19 cellular contexts compared by ENCODE assay signal in the genomic region with DNA sequence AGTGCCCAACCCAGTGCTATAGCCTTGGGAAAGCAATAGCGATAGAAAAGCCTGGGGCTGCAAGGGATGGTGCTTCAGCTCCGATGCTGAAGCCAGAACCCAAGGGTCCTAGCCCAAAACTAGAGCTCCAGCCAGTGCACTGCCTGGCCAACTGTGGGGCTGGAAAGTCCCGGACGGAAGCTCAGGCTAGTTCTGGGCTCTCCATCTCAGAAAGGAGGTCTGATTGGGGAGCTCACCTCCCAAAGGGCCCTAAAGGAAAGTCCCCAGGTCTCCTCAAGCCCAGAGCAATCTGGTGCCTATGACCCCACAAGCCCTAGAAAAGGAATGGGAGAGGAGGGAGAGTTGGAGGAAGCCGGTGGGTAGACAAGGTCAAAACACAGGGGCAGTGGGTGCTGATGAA. TPM values are rescaled to one million over a fixed set of nuclear protein-coding genes. Genes with fewer than 3 reads are reported as not detected.
DNase-seq lines count a peak whose midpoint lies in the region; ATAC-seq, FAIRE-seq and TF ChIP-seq lines count a peak whose summit lies in the region.
"Had no signal": no experiment of that assay in that cellular context is flagged by ENCODE, and none has a peak within 500 bp of the region (broad histone marks: within the 10 kb centered on the region; RNA-seq: fewer than 3 reads in every experiment).

No MANE protein-coding gene starts in this region.

- peaks cover 0 to 10% of the 10 kb centered on the region in 2 donors for H3K4me1 Mint-ChIP-seq in natural killer cell treated with Interleukin-12 subunit alpha and Interleukin-12 subunit beta and Interleukin-15 and Interleukin-18, amount 100 ng/mL, for 72 hours (ENCODE audit: low read depth in 2 of 2)
- H3K4me1 Mint-ChIP-seq in natural killer cell: peaks cover 0 to 9% of the 10 kb centered on the region in 2 donors
- H3K4me1 Mint-ChIP-seq in memory B cell: peaks cover 3% of the 10 kb centered on the region

- H3K27ac Mint-ChIP-seq in natural killer cell treated with Interleukin-12 subunit alpha and Interleukin-12 subunit beta and Interleukin-15 and Interleukin-18, amount 100 ng/mL, for 72 hours: no peak overlapping the region
- H3K27ac Mint-ChIP-seq in natural killer cell (no peak overlapping the region), memory B cell (no peak overlapping the region)
- H3K27ac Mint-ChIP-seq: T-helper 17 cell had no signal

- no peaks in the 10 kb centered on the region for H3K9me3 ChIP-seq in small intestine (ENCODE audit: control insufficient read depth, low read depth)
- H3K9me3 ChIP-seq: BLaER1 treated with 17β-estradiol and CSF1 and Interleukin-3, amounts not matched to agents 10 nM and 100 nM had no signal

- peaks cover 0 to 11% of the 10 kb centered on the region in 2 donors for H3K27me3 ChIP-seq in small intestine (ENCODE audit: control insufficient read depth in 2 of 2, insufficient read depth in 2 of 2, low read length in 2 of 2)

- intact Hi-C loops in natural killer cell (cut with micrococcal nuclease): no loop called here

- H3K4me3 ChIP-seq in small intestine (ENCODE audit: low read depth in 1 of 2, low read length in 2 of 2): no peak overlapping the region
- H3K4me3 ChIP-seq: BLaER1 treated with 17β-estradiol and CSF1 and Interleukin-3, amounts not matched to agents 10 nM and 100 nM had no signal

- H3K27me3 Mint-ChIP-seq in natural killer cell treated with Interleukin-12 subunit alpha and Interleukin-12 subunit beta and Interleukin-15 and Interleukin-18, amount 100 ng/mL, for 72 hours: peaks cover 41 to 46% of the 10 kb centered on the region in 2 donors
- H3K27me3 Mint-ChIP-seq in natural killer cell (ENCODE audit: low read depth in 2 of 2): peaks cover 47 to 48% of the 10 kb centered on the region in 2 donors
- peaks cover 31% of the 10 kb centered on the region for H3K27me3 Mint-ChIP-seq in memory B cell

- H3K4me3 Mint-ChIP-seq in natural killer cell treated with Interleukin-12 subunit alpha and Interleukin-12 subunit beta and Interleukin-15 and Interleukin-18, amount 100 ng/mL, for 72 hours: no peak overlapping the region
- no peak overlapping the region for H3K4me3 Mint-ChIP-seq in natural killer cell
- no peak overlapping the region for H3K4me3 Mint-ChIP-seq in memory B cell
- H3K4me3 Mint-ChIP-seq: CD8-positive, alpha-beta memory T cell had no signal

- no peak overlapping the region for H3K27ac ChIP-seq in small intestine (ENCODE audit: low read depth in 1 of 2, low read length in 1 of 2)
- H3K27ac ChIP-seq: BLaER1 treated with 17β-estradiol and CSF1 and Interleukin-3, amounts not matched to agents 10 nM and 100 nM; KMS-11 had no signal

- no peak for ATAC-seq in natural killer cell treated with Interleukin-12 subunit alpha and Interleukin-12 subunit beta and Interleukin-15 and Interleukin-18, amount 100 ng/mL, for 72 hours
- ATAC-seq in natural killer cell: no peak
- peak; percentile 45 for ATAC-seq in HG02885 (IDR thresholded peaks at IDR 0.05; ENCODE audit: poor library complexity, unreplicated experiment)
- ATAC-seq in memory B cell (ENCODE audit: low read depth): peak; percentile 41
- ATAC-seq: T-helper 17 cell had no signal

- no peaks in the 10 kb centered on the region for H3K4me1 ChIP-seq in small intestine (ENCODE audit: control insufficient read depth in 2 of 2, insufficient read depth in 1 of 2, low read depth in 1 of 2, low read length in 1 of 2)

- WGBS in small intestine, 3 donors: 91 to 92% (median 91%) methylated on average over 5 of the region's 5 CpGs

- no peaks in the 10 kb centered on the region for H3K9me3 Mint-ChIP-seq in natural killer cell treated with Interleukin-12 subunit alpha and Interleukin-12 subunit beta and Interleukin-15 and Interleukin-18, amount 100 ng/mL, for 72 hours
- no peaks in the 10 kb centered on the region for H3K9me3 Mint-ChIP-seq in natural killer cell
- H3K9me3 Mint-ChIP-seq in memory B cell: no peaks in the 10 kb centered on the region
- H3K9me3 Mint-ChIP-seq: CD8-positive, alpha-beta memory T cell had no signal

- TF ChIP-seq CTCF in natural killer cell (IDR thresholded peaks at IDR 0.05): no peak

- DNase-seq in natural killer cell treated with Interleukin-12 subunit alpha and Interleukin-12 subunit beta and Interleukin-15 and Interleukin-18, amount 100 ng/mL, for 72 hours (ENCODE audit: low spot score): peak; percentile 42
- DNase-seq in natural killer cell (no peak), memory B cell (ENCODE audit: low spot score in 2 of 2) (no peak), GM03348 (ENCODE audit: low spot score) (no peak), small intestine (no peak), DMS 273 treated with DMSO at 0.1 percent for 48 hours (lab: John Stamatoyannopoulos, UW) (no peak)
- no peak for DNase-seq in NK-92 treated with Interleukin-12 subunit alpha and Interleukin-12 subunit beta, amount 100 ng/mL, for 24 hours (lab: John Stamatoyannopoulos, UW)
- DNase-seq: CD8-positive, alpha-beta memory T cell; GDM1; NCI-H1048; NCI-H1436 treated with DMSO at 0.1 percent for 48 hours; NCI-H2029 treated with DMSO at 0.1 percent for 48 hours; NCI-H524; SHP77 treated with DMSO at 0.1 percent for 48 hours; T-helper 17 cell had no signal

- FAIRE-seq in small intestine (lab: Jason Lieb, UNC): no peak
- FAIRE-seq: H1 had no signal

- no peaks in the 10 kb centered on the region for H3K36me3 ChIP-seq in small intestine (ENCODE audit: control insufficient read depth in 2 of 2, insufficient read depth in 2 of 2, low read length in 2 of 2)
- H3K36me3 ChIP-seq: BLaER1 treated with 17β-estradiol and CSF1 and Interleukin-3, amounts not matched to agents 10 nM and 100 nM had no signal

- H3K36me3 Mint-ChIP-seq in natural killer cell treated with Interleukin-12 subunit alpha and Interleukin-12 subunit beta and Interleukin-15 and Interleukin-18, amount 100 ng/mL, for 72 hours: no peaks in the 10 kb centered on the region
- H3K36me3 Mint-ChIP-seq in natural killer cell: no peaks in the 10 kb centered on the region
- H3K36me3 Mint-ChIP-seq in memory B cell: no peaks in the 10 kb centered on the region
- H3K36me3 Mint-ChIP-seq: CD8-positive, alpha-beta memory T cell had no signal

RNA-seq across cellular contexts. Expression of a gene that starts 2.0 kb away (rescaled TPM):
- total RNA-seq in natural killer cell treated with Interleukin-12 subunit alpha and Interleukin-12 subunit beta and Interleukin-15 and Interleukin-18, amount 100 ng/mL, for 72 hours: not detected
- total RNA-seq in natural killer cell: 10 to 100 TPM in 1 of 3 donors, 1 to 10 TPM in 2; 1.6 to 13.2 (median 5.9) TPM
- polyA plus RNA-seq in small intestine: 100 to 1,000 TPM in 1 of 3 donors, 10 to 100 TPM in 2; 36.7 to 131 (median 99.3) TPM
- polyA plus RNA-seq: CD8-positive, alpha-beta memory T cell had no signal

Comparison
In these comparisons a context has a peak if more than half of its experiments do, and no peak if none do; other contexts are left out.
1. ATAC-seq: peak in HG02885 (single experiment) and memory B cell (single experiment); none in natural killer cell treated with Interleukin-12 subunit alpha and Interleukin-12 subunit beta and Interleukin-15 and Interleukin-18, amount 100 ng/mL, for 72 hours (0 of 2) and natural killer cell (0 of 3).